In genomic region chr3:23365066-23365465, GRCh38 we compare ENCODE assay signal across 21 cellular contexts.
DNase-seq lines count a peak whose midpoint lies in the region; ATAC-seq and TF ChIP-seq lines count a peak whose summit lies in the region.
"Had no signal": no experiment of that assay in that cellular context is flagged by ENCODE, and none has a peak within 500 bp of the region (broad histone marks: within the 10 kb centered on the region; RNA-seq: fewer than 3 reads in every experiment).

No MANE protein-coding gene starts in this region.

- H3K36me3 ChIP-seq in lung (ENCODE audit: control insufficient read depth in 2 of 2, insufficient read depth in 2 of 2, low read length in 2 of 2) (no peaks in the 10 kb centered on the region), tibial nerve (no peaks in the 10 kb centered on the region)

- H3K9me3 ChIP-seq in lung (ENCODE audit: control insufficient read depth in 2 of 2, insufficient read depth in 1 of 2, low read length in 1 of 2) (no peaks in the 10 kb centered on the region), tibial nerve (peaks cover 0 to 4% (median 0%) of the 10 kb centered on the region in 4 donors)

- peaks cover 13% of the 10 kb centered on the region for H3K36me3 Mint-ChIP-seq in activated B cell treated with CpG ODN at 0.5 μM for 24 hours (ENCODE audit: low read depth)

- H3K4me3 ChIP-seq in LNCaP clone FGC (ENCODE audit: low read depth, low read length) (no peak overlapping the region), lung (no peak overlapping the region), tibial nerve (no peak overlapping the region)

- peak overlapping the region; percentile 38 for H3K27ac Mint-ChIP-seq in activated B cell treated with CpG ODN at 0.5 μM for 24 hours
- H3K27ac Mint-ChIP-seq: HFFc6 had no signal

- TF ChIP-seq CTCF in LNCaP clone FGC (IDR thresholded peaks at IDR 0.05; ENCODE audit: control insufficient read depth, extremely low read depth, insufficient read depth) (no peak), activated B cell treated with CpG ODN at 0.5 μM for 24 hours (IDR thresholded peaks at IDR 0.05) (no peak), lung (IDR thresholded peaks at IDR 0.05; ENCODE audit: control extremely low read depth, extremely low read depth) (no peak), tibial nerve (IDR thresholded peaks at IDR 0.05) (no peak)

- peaks cover 33% of the 10 kb centered on the region for H3K4me1 Mint-ChIP-seq in activated B cell treated with CpG ODN at 0.5 μM for 24 hours

- CTCF ChIA-PET in activated B cell treated with CpG ODN at 0.5 μM for 24 hours (lab: Charles Lee), result no interaction called here

- peak overlapping the region; percentile 28 for H3K4me3 Mint-ChIP-seq in activated B cell treated with CpG ODN at 0.5 μM for 24 hours
- H3K4me3 Mint-ChIP-seq: CD14-positive monocyte, HFFc6 had no signal

- ATAC-seq in activated B cell treated with CpG ODN at 0.5 μM for 24 hours (ENCODE audit: low read depth) (no peak), lung (ENCODE audit: insufficient read depth, low FRiP score) (peak; percentile 68), GM18907 (IDR thresholded peaks at IDR 0.05; ENCODE audit: unreplicated experiment) (no peak)
- ATAC-seq: Panc1 had no signal

- 24 to 28% methylated on average over 2 of the region's 2 CpGs for WGBS in lung, 2 donors
- 78 to 87% methylated on average over 2 of the region's 2 CpGs for WGBS in tibial nerve, 2 donors

- intact Hi-C loops in activated B cell treated with CpG ODN at 0.5 μM for 24 hours (cut with micrococcal nuclease), result no loop called here

- no peak for TF ChIP-seq EP300 in tibial nerve (IDR thresholded peaks at IDR 0.05)

- no peaks in the 10 kb centered on the region for H3K27me3 ChIP-seq in lung (ENCODE audit: control insufficient read depth, insufficient read depth)
- H3K27me3 ChIP-seq in tibial nerve, result no peaks in the 10 kb centered on the region

- H3K27ac ChIP-seq in lung (ENCODE audit: low read depth in 1 of 2, low read length in 1 of 2) (no peak overlapping the region), tibial nerve (no peak overlapping the region)

- DNase-seq in NCI-H2196 (lab: John Stamatoyannopoulos, UW; ENCODE audit: unreplicated experiment), result peak; percentile 19
- no peak for DNase-seq in NCI-H2196 treated with DMSO at 0.1 percent for 48 hours (lab: John Stamatoyannopoulos, UW; ENCODE audit: unreplicated experiment)
- DNase-seq in LNCaP clone FGC (ENCODE audit: low read depth), result peak; percentile 14
- no peak for DNase-seq in activated B cell treated with CpG ODN at 0.5 μM for 24 hours
- peak; percentile 68 for DNase-seq in lung (ENCODE audit: low spot score)
- no peak for DNase-seq in SIG-M5 (lab: John Stamatoyannopoulos, UW)
- DNase-seq in tibial nerve (ENCODE audit: low spot score in 2 of 2), result no peak
- DNase-seq: EL; GF-D8; H7; HFFc6; NCI-H1092 treated with DMSO at 0.1 percent for 48 hours; NCI-H1436 treated with DMSO at 0.1 percent for 48 hours; NCI-H2081; NCI-H2227 treated with DMSO at 0.1 percent for 48 hours; NCI-H524; NCI-H774; NK-92 treated with Interleukin-12 subunit alpha and Interleukin-12 subunit beta, amount 100 ng/mL, for 24 hours had no signal

- POLR2A ChIA-PET in activated B cell treated with CpG ODN at 0.5 μM for 24 hours (lab: Charles Lee), result no interaction called here

- no peak for TF ChIP-seq POLR2A in tibial nerve (IDR thresholded peaks at IDR 0.05)

- no peaks in the 10 kb centered on the region for H3K27me3 Mint-ChIP-seq in activated B cell treated with CpG ODN at 0.5 μM for 24 hours

- H3K4me1 ChIP-seq in lung (ENCODE audit: control insufficient read depth in 2 of 2, insufficient read depth in 2 of 2, low read length in 2 of 2), result peaks cover 0 to 2% of the 10 kb centered on the region in 2 donors
- H3K4me1 ChIP-seq in tibial nerve, result no peaks in the 10 kb centered on the region

- H3K9me3 Mint-ChIP-seq in activated B cell treated with CpG ODN at 0.5 μM for 24 hours, result peaks cover 23% of the 10 kb centered on the region
- H3K9me3 Mint-ChIP-seq: HFFc6 had no signal

Comparison
In these comparisons a context has a peak if more than half of its experiments do, and no peak if none do; other contexts are left out.
1. DNase-seq: peak in NCI-H2196 (single experiment), LNCaP clone FGC (single experiment) and lung (single experiment); none in NCI-H2196 treated with DMSO at 0.1 percent for 48 hours (single experiment), activated B cell treated with CpG ODN at 0.5 μM for 24 hours (single experiment), SIG-M5 (single experiment) and tibial nerve (0 of 2).